ENCODE assay signal across 1 cellular context in the genomic region with DNA sequence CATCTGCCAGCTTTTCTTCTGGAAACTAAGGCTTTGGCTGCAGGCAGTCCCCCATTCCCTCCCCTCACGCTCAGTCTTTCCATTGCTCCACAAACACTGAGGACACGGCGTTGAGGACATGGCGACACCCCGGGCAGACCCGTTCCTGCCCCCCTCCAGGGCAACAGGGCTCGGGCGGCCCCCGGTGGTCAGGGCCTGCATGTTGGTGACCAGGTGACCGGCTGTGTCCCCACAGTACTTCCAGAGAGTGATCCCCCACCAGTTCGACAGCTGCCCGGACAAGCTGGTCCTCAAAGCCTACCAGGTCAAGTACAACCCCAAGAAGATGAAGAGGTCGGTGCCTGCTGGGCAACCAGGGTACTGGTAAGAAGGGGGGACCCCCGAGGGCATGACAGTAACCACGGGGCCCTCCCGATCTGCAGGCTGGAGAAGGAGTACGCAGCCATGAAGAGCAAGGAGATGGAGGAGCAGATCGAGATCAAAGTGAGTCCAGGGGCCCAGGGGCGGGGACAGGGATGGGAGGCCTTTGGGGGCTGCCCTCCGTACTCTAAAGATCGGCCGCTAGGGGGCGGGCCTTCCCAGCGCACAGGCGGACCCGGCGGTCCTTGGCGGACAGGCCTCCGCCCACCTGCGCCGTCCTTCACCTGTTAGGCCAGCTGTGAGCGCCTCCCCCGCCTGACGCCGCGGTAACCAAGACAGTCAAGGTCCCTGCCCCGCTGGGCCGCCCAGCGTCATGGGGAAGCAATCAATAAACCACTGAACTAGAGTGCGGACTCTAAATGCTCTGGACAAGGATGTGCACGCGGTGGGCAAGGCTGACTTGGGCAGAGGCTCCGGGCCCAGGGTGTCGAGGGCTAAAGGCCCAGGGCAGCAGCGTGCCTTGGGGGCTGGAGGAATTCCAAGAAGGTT.
A peak's percentile ranks its signal among the peaks of the same experiment; 100 is the strongest.
TF ChIP-seq lines count a peak whose summit lies in the region.

No MANE protein-coding gene starts in this region.

TF ChIP-seq in HepG2, 621 proteins besides CTCF, POLR2A, EP300 and RAD21 (continued from another document and continues in another):
- TF ChIP-seq, protein P1, sequence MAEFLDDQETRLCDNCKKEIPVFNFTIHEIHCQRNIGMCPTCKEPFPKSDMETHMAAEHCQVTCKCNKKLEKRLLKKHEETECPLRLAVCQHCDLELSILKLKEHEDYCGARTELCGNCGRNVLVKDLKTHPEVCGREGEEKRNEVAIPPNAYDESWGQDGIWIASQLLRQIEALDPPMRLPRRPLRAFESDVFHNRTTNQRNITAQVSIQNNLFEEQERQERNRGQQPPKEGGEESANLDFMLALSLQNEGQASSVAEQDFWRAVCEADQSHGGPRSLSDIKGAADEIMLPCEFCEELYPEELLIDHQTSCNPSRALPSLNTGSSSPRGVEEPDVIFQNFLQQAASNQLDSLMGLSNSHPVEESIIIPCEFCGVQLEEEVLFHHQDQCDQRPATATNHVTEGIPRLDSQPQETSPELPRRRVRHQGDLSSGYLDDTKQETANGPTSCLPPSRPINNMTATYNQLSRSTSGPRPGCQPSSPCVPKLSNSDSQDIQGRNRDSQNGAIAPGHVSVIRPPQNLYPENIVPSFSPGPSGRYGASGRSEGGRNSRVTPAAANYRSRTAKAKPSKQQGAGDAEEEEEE (CRISPR knock-in tag; IDR thresholded peaks at IDR 0.05; ENCODE audit: borderline replicate concordance): peak; percentile 96; the same call in 1 of the 2 replicates
- TF ChIP-seq, protein P2, sequence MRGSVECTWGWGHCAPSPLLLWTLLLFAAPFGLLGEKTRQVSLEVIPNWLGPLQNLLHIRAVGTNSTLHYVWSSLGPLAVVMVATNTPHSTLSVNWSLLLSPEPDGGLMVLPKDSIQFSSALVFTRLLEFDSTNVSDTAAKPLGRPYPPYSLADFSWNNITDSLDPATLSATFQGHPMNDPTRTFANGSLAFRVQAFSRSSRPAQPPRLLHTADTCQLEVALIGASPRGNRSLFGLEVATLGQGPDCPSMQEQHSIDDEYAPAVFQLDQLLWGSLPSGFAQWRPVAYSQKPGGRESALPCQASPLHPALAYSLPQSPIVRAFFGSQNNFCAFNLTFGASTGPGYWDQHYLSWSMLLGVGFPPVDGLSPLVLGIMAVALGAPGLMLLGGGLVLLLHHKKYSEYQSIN (CRISPR knock-in tag; IDR thresholded peaks at IDR 0.05; ENCODE audit: borderline replicate concordance): no peak
- TF ChIP-seq ZNF367 (CRISPR knock-in tag; IDR thresholded peaks at IDR 0.05; ENCODE audit: borderline replicate concordance) (0 out of 2 replicates have a peak, but pooled peaks have one; percentile 46), MED8 (CRISPR knock-in tag; IDR thresholded peaks at IDR 0.05; ENCODE audit: insufficient replicate concordance) (peak; percentile 48), HIVEP1 (CRISPR knock-in tag; IDR thresholded peaks at IDR 0.05) (peak; percentile 96), ZFP62 (CRISPR knock-in tag; IDR thresholded peaks at IDR 0.05) (no peak), ZNF326 (CRISPR knock-in tag; IDR thresholded peaks at IDR 0.05; ENCODE audit: borderline replicate concordance) (no peak), THAP7 (CRISPR knock-in tag; IDR thresholded peaks at IDR 0.05) (no peak), NFATC3 (CRISPR knock-in tag; IDR thresholded peaks at IDR 0.05) (no peak), TSC22D2 (CRISPR knock-in tag; IDR thresholded peaks at IDR 0.05; ENCODE audit: borderline replicate concordance) (peak; percentile 92; the same call in 1 of the 2 replicates), ZMAT3 (CRISPR knock-in tag; conservative IDR thresholded peaks at IDR 0.05) (peak; percentile 63), ZNF75D (CRISPR knock-in tag; IDR thresholded peaks at IDR 0.05; ENCODE audit: borderline replicate concordance) (no peak), ZNF660 (CRISPR knock-in tag; IDR thresholded peaks at IDR 0.05; ENCODE audit: borderline replicate concordance, low read depth) (0 out of 2 replicates have a peak, but pooled peaks have one; percentile 37), ZNF282 (IDR thresholded peaks at IDR 0.05; ENCODE audit: partially characterized antibody) (no peak), ZNF747 (CRISPR knock-in tag; IDR thresholded peaks at IDR 0.05; ENCODE audit: borderline replicate concordance) (peak; percentile 87), ZNF768 (CRISPR knock-in tag; IDR thresholded peaks at IDR 0.05) (peak; percentile 32; the same call in 1 of the 2 replicates), MAFK (conservative IDR thresholded peaks at IDR 0.05 in 1 of 2, IDR thresholded peaks at IDR 0.05 in 1 of 2; ENCODE audit: low read length in 2 of 2) (no peak), RXRB (CRISPR knock-in tag; IDR thresholded peaks at IDR 0.05; ENCODE audit: borderline replicate concordance) (peak; percentile 85), ZHX1 (CRISPR knock-in tag; IDR thresholded peaks at IDR 0.05; ENCODE audit: low read depth) (no peak; the same call in 1 of the 2 replicates), GATAD2A (CRISPR knock-in tag; IDR thresholded peaks at IDR 0.05) (peak; percentile 94), ZNF3 (CRISPR knock-in tag; IDR thresholded peaks at IDR 0.05) (peak; percentile 59; the same call in 1 of the 2 replicates), MEIS2 (CRISPR knock-in tag; IDR thresholded peaks at IDR 0.05) (peak; percentile 92), SP1 (IDR thresholded peaks at IDR 0.05) (no peak), SP1 (CRISPR knock-in tag; IDR thresholded peaks at IDR 0.05) (peak; percentile 80), NR3C1 (CRISPR knock-in tag; IDR thresholded peaks at IDR 0.05) (no peak), RNF2 (conservative IDR thresholded peaks at IDR 0.05; ENCODE audit: low read depth) (peak; percentile 98), ZNF281 (CRISPR knock-in tag; IDR thresholded peaks at IDR 0.05; ENCODE audit: borderline replicate concordance) (peak; percentile 73; the same call in 1 of the 2 replicates), ZNF564 (CRISPR knock-in tag; IDR thresholded peaks at IDR 0.05) (peak; percentile 71; the same call in 1 of the 2 replicates), NFE2L1 (CRISPR knock-in tag; IDR thresholded peaks at IDR 0.05; ENCODE audit: borderline replicate concordance) (no peak), ZSCAN25 (CRISPR knock-in tag; IDR thresholded peaks at IDR 0.05) (peak; percentile 82; the same call in 1 of the 2 replicates), ATAD3A (CRISPR knock-in tag; IDR thresholded peaks at IDR 0.05) (0 out of 2 replicates have a peak, but pooled peaks have one; percentile 22), RARG (CRISPR knock-in tag; IDR thresholded peaks at IDR 0.05; ENCODE audit: low read depth) (no peak), SNRNP70 (IDR thresholded peaks at IDR 0.05; ENCODE audit: low read depth, low read length) (no peak), AGO2 (optimal IDR thresholded peaks at IDR 0.05; ENCODE audit: low read depth, low read length) (no peak), ETV6 (CRISPR knock-in tag; conservative IDR thresholded peaks at IDR 0.05) (no peak; the same call in 1 of the 2 replicates), ELF1 (CRISPR knock-in tag; IDR thresholded peaks at IDR 0.05) (peak; percentile 74), FOXJ3 (CRISPR knock-in tag; IDR thresholded peaks at IDR 0.05; ENCODE audit: borderline replicate concordance) (peak; percentile 80), NR2F6 (IDR thresholded peaks at IDR 0.05) (peak; percentile 22; the same call in 1 of the 2 replicates), NR2F6 (CRISPR knock-in tag; IDR thresholded peaks at IDR 0.05) (peak; percentile 84), SALL1 (CRISPR knock-in tag; IDR thresholded peaks at IDR 0.05) (peak; percentile 97), CEBPB (IDR thresholded peaks at IDR 0.05; ENCODE audit: borderline replicate concordance, low read depth, low read length) (no peak), ZNF670 (CRISPR knock-in tag; IDR thresholded peaks at IDR 0.05; ENCODE audit: borderline replicate concordance) (peak; percentile 82), ISX (CRISPR knock-in tag; conservative IDR thresholded peaks at IDR 0.05) (no peak), KDM3A (CRISPR knock-in tag; IDR thresholded peaks at IDR 0.05; ENCODE audit: low read depth) (peak; percentile 98), ZNF616 (CRISPR knock-in tag; IDR thresholded peaks at IDR 0.05; ENCODE audit: low read depth) (peak; percentile 86; the same call in 1 of the 2 replicates), ARID3A (IDR thresholded peaks at IDR 0.05; ENCODE audit: low read depth, low read length) (0 out of 2 replicates have a peak, but pooled peaks have one; percentile 9), KLF13 (CRISPR knock-in tag; IDR thresholded peaks at IDR 0.05) (peak; percentile 79; the same call in 1 of the 2 replicates), ZNF672 (CRISPR knock-in tag; IDR thresholded peaks at IDR 0.05) (no peak), NCOA5 (CRISPR knock-in tag; IDR thresholded peaks at IDR 0.05) (no peak), ZNF766 (CRISPR knock-in tag; IDR thresholded peaks at IDR 0.05; ENCODE audit: borderline replicate concordance) (peak; percentile 83), ZNF816 (CRISPR knock-in tag; IDR thresholded peaks at IDR 0.05; ENCODE audit: borderline replicate concordance) (no peak; the same call in 1 of the 2 replicates), NCOR1 (IDR thresholded peaks at IDR 0.05; ENCODE audit: borderline replicate concordance, low read length) (peak; percentile 55; the same call in 1 of the 2 replicates), ZBTB20 (CRISPR knock-in tag; IDR thresholded peaks at IDR 0.05; ENCODE audit: borderline replicate concordance, low read depth) (no peak; the same call in 1 of the 2 replicates), MBNL3 (CRISPR knock-in tag; conservative IDR thresholded peaks at IDR 0.05) (no peak), MYNN (CRISPR knock-in tag; IDR thresholded peaks at IDR 0.05; ENCODE audit: low read depth) (no peak)
- TF ChIP-seq, protein P3, sequence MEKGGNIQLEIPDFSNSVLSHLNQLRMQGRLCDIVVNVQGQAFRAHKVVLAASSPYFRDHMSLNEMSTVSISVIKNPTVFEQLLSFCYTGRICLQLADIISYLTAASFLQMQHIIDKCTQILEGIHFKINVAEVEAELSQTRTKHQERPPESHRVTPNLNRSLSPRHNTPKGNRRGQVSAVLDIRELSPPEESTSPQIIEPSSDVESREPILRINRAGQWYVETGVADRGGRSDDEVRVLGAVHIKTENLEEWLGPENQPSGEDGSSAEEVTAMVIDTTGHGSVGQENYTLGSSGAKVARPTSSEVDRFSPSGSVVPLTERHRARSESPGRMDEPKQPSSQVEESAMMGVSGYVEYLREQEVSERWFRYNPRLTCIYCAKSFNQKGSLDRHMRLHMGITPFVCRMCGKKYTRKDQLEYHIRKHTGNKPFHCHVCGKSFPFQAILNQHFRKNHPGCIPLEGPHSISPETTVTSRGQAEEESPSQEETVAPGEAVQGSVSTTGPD (CRISPR knock-in tag; IDR thresholded peaks at IDR 0.05): no peak
